Comparison of ENCODE assay signal across 10 cellular contexts in genomic region chr10:100934084-100934659, GRCh38. TPM values are rescaled to one million over a fixed set of nuclear protein-coding genes. Genes with fewer than 3 reads are reported as not detected.
DNase-seq lines count a peak whose midpoint lies in the region; ATAC-seq, FAIRE-seq and TF ChIP-seq lines count a peak whose summit lies in the region.
"Had no signal": no experiment of that assay in that cellular context is flagged by ENCODE, and none has a peak within 500 bp of the region (broad histone marks: within the 10 kb centered on the region; RNA-seq: fewer than 3 reads in every experiment).

No MANE protein-coding gene starts in this region.

- no peak for DNase-seq in D721Med (ENCODE audit: insufficient read length, low spot score)
- DNase-seq in HL-60 (ENCODE audit: low read depth in 1 of 2, low spot score in 1 of 2): peak in 1 of 2 experiments; percentile 2
- peak; percentile 29 for DNase-seq in activated CD8-positive, alpha-beta T cell treated with anti-CD3 and anti-CD28 coated beads, Interleukin-2, amount 10 ng/mL, durations not matched to agents 7 days and 5 days
- no peak for DNase-seq in lower lobe of right lung
- DNase-seq in activated CD8-positive, alpha-beta memory T cell treated with anti-CD3 and anti-CD28 coated beads, Interleukin-2, amount 50 U/mL, for 48 hours: no peak
- DNase-seq in omental fat pad (ENCODE audit: low spot score): no peak
- no peak for DNase-seq in tibial artery
- DNase-seq: activated gamma-delta T cell, hippocampal formation had no signal

- H3K4me1 ChIP-seq in lower lobe of right lung: no peaks in the 10 kb centered on the region
- no peaks in the 10 kb centered on the region for H3K4me1 ChIP-seq in tibial artery

- ATAC-seq in activated CD8-positive, alpha-beta T cell treated with anti-CD3 and anti-CD28 coated beads, Interleukin-2, amount 10 ng/mL, durations not matched to agents 7 days and 5 days: no peak
- ATAC-seq in lower lobe of right lung: no peak
- no peak for ATAC-seq in HG02763 (IDR thresholded peaks at IDR 0.05; ENCODE audit: unreplicated experiment)
- no peak for ATAC-seq in omental fat pad (ENCODE audit: low FRiP score)

- peak; percentile 70 for FAIRE-seq in D721Med (lab: Jason Lieb, UNC)

- no peaks in the 10 kb centered on the region for H3K27me3 Mint-ChIP-seq in activated CD8-positive, alpha-beta T cell treated with anti-CD3 and anti-CD28 coated beads, Interleukin-2, amount 10 ng/mL, durations not matched to agents 7 days and 5 days (ENCODE audit: low read depth)

- H3K4me3 Mint-ChIP-seq in activated CD8-positive, alpha-beta T cell treated with anti-CD3 and anti-CD28 coated beads, Interleukin-2, amount 10 ng/mL, durations not matched to agents 7 days and 5 days: no peak overlapping the region

- H3K4me1 Mint-ChIP-seq in activated CD8-positive, alpha-beta T cell treated with anti-CD3 and anti-CD28 coated beads, Interleukin-2, amount 10 ng/mL, durations not matched to agents 7 days and 5 days (ENCODE audit: low read depth): peaks cover 4% of the 10 kb centered on the region

- H3K36me3 ChIP-seq in lower lobe of right lung: peaks cover 100% of the 10 kb centered on the region
- H3K36me3 ChIP-seq in tibial artery: peaks cover 74 to 99% (median 81%) of the 10 kb centered on the region in 3 donors

- H3K36me3 Mint-ChIP-seq in activated CD8-positive, alpha-beta T cell treated with anti-CD3 and anti-CD28 coated beads, Interleukin-2, amount 10 ng/mL, durations not matched to agents 7 days and 5 days (ENCODE audit: low read depth): peaks cover 41% of the 10 kb centered on the region

- POLR2A ChIA-PET in activated CD8-positive, alpha-beta T cell treated with anti-CD3 and anti-CD28 coated beads, Interleukin-2, amount 10 ng/mL, durations not matched to agents 7 days and 5 days (lab: Charles Lee): no interaction called here

- H3K27ac Mint-ChIP-seq in activated CD8-positive, alpha-beta T cell treated with anti-CD3 and anti-CD28 coated beads, Interleukin-2, amount 10 ng/mL, durations not matched to agents 7 days and 5 days: no peak overlapping the region

- CTCF ChIA-PET in activated CD8-positive, alpha-beta T cell treated with anti-CD3 and anti-CD28 coated beads, Interleukin-2, amount 10 ng/mL, durations not matched to agents 7 days and 5 days (lab: Charles Lee): interaction anchor here (0.8 to 2.3 kb wide), 7 partner anchors 9 to 22 kb away, joined by 3 to 9 read pairs (median 6); partner anchors contain the start of gene SLF2

- H3K27me3 ChIP-seq in HL-60 (ENCODE audit: insufficient read depth, poor library complexity, severe bottlenecking): no peaks in the 10 kb centered on the region
- H3K27me3 ChIP-seq in lower lobe of right lung (ENCODE audit: low read depth): no peaks in the 10 kb centered on the region
- no peaks in the 10 kb centered on the region for H3K27me3 ChIP-seq in tibial artery

- intact Hi-C loops in lower lobe of right lung (cut with DNase I) (no loop called here), tibial artery (cut with DNase I; ENCODE audit: low total_unique reads) (no loop called here)

- H3K9me3 Mint-ChIP-seq in activated CD8-positive, alpha-beta T cell treated with anti-CD3 and anti-CD28 coated beads, Interleukin-2, amount 10 ng/mL, durations not matched to agents 7 days and 5 days (ENCODE audit: insufficient read depth): no peaks in the 10 kb centered on the region

- H3K27ac ChIP-seq in HL-60 (replicated peaks) (no peak overlapping the region), lower lobe of right lung (no peak overlapping the region), tibial artery (no peak overlapping the region)

- H3K4me3 ChIP-seq in HL-60 (replicated peaks; ENCODE audit: insufficient read depth, low read length) (no peak overlapping the region), lower lobe of right lung (no peak overlapping the region), tibial artery (no peak overlapping the region)

- peak; percentile 39 for TF ChIP-seq CTCF in D721Med (IDR thresholded peaks at IDR 0.05; ENCODE audit: insufficient read depth, missing control alignments)
- peak; percentile 44 for TF ChIP-seq CTCF in HL-60 (IDR thresholded peaks at IDR 0.05; ENCODE audit: insufficient read depth, low read length)
- peak; percentile 33 for TF ChIP-seq CTCF in lower lobe of right lung (IDR thresholded peaks at IDR 0.05)
- no peak for TF ChIP-seq CTCF in omental fat pad (IDR thresholded peaks at IDR 0.05)
- peak in 1 of 2 experiments; percentile 10 for TF ChIP-seq CTCF in tibial artery (IDR thresholded peaks at IDR 0.05)

- H3K9me3 ChIP-seq in lower lobe of right lung (no peaks in the 10 kb centered on the region), tibial artery (no peaks in the 10 kb centered on the region)

RNA-seq across cellular contexts. Expression of gene SLF2, which starts 21.4 kb away (rescaled TPM):
- 10 to 100 TPM; 42.8 to 44.4 TPM for total RNA-seq in activated CD8-positive, alpha-beta T cell treated with anti-CD3 and anti-CD28 coated beads, Interleukin-2, amount 10 ng/mL, durations not matched to agents 7 days and 5 days
- total RNA-seq in lower lobe of right lung (34.4 TPM), omental fat pad (10 to 100 TPM; 14.9 to 37.8 (median 21.9) TPM)

RNA-seq across cellular contexts. Expression of gene SEMA4G, which starts 35.1 kb away (rescaled TPM):
- under 1 TPM; 0.16 to 0.40 TPM for total RNA-seq in activated CD8-positive, alpha-beta T cell treated with anti-CD3 and anti-CD28 coated beads, Interleukin-2, amount 10 ng/mL, durations not matched to agents 7 days and 5 days
- total RNA-seq in lower lobe of right lung (5.1 TPM), omental fat pad (1 to 10 TPM in 2 of 4 donors, under 1 TPM in 2; 0.47 to 1.4 (median 1.1) TPM)

RNA-seq across cellular contexts. Expression of gene MRPL43, which starts 53.1 kb away (rescaled TPM):
- 10 to 100 TPM; 46.1 to 48.9 TPM for total RNA-seq in activated CD8-positive, alpha-beta T cell treated with anti-CD3 and anti-CD28 coated beads, Interleukin-2, amount 10 ng/mL, durations not matched to agents 7 days and 5 days
- total RNA-seq in lower lobe of right lung: 59.7 TPM
- total RNA-seq in omental fat pad: 10 to 100 TPM; 59.7 to 97.0 (median 79.3) TPM

RNA-seq across cellular contexts. Expression of gene TWNK, which starts 53.2 kb away (rescaled TPM):
- 10 to 100 TPM; 11.8 to 13.3 TPM for total RNA-seq in activated CD8-positive, alpha-beta T cell treated with anti-CD3 and anti-CD28 coated beads, Interleukin-2, amount 10 ng/mL, durations not matched to agents 7 days and 5 days
- total RNA-seq in lower lobe of right lung (5.8 TPM), omental fat pad (10 to 100 TPM in 1 of 4 donors, 1 to 10 TPM in 3; 4.6 to 20.8 (median 6.9) TPM)

Comparison
In these comparisons a context has a peak if more than half of its experiments do, and no peak if none do; other contexts are left out.
1. CTCF ChIP-seq: peak in D721Med (single experiment), HL-60 (single experiment) and lower lobe of right lung (single experiment); none in omental fat pad (0 of 3).